In the genomic region with DNA sequence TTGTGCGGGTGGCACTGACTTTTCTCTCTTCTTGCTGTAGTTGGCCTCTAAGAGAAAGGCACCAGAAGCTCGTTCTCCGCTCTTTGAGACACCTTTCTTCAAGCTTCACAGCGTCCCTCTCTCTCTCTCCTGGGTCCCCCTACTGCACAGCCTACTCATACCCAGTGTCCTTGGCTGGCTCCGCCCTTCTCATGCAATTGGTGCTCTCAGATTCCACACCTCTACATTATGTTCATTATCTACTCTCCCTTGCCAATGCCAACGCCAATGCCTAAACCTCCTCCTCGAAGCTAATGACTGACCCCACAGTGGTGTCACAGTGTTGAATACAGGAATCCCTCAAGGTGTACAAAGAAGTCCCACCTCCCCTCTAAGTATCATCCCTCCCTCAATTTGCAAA, we compare ENCODE assay signal across 18 cellular contexts. TPM values are rescaled to one million over a fixed set of nuclear protein-coding genes. Genes with fewer than 3 reads are reported as not detected.
DNase-seq lines count a peak whose midpoint lies in the region; ATAC-seq, FAIRE-seq and TF ChIP-seq lines count a peak whose summit lies in the region.
"Had no signal": no experiment of that assay in that cellular context is flagged by ENCODE, and none has a peak within 500 bp of the region (broad histone marks: within the 10 kb centered on the region; RNA-seq: fewer than 3 reads in every experiment).

No MANE protein-coding gene starts in this region.

- H3K18ac ChIP-seq in H1 (ENCODE audit: extremely low read depth, low read length), result no peak overlapping the region

- TF ChIP-seq EP300 in HepG2 (IDR thresholded peaks at IDR 0.05; ENCODE audit: low read depth in 2 of 2, low read length in 2 of 2) (no peak), HepG2 (CRISPR knock-in tag; IDR thresholded peaks at IDR 0.05; ENCODE audit: borderline replicate concordance) (no peak), H1 (IDR thresholded peaks at IDR 0.05; ENCODE audit: borderline replicate concordance in 1 of 2, low read depth in 2 of 2, low read length in 2 of 2) (no peak)

- H3K79me2 ChIP-seq in HepG2 (ENCODE audit: insufficient read depth, low read length) (no peaks in the 10 kb centered on the region), H1 (ENCODE audit: control insufficient read depth in 1 of 2, insufficient read depth in 2 of 2, low read length in 2 of 2) (no peaks in the 10 kb centered on the region)

- peaks cover 25% of the 10 kb centered on the region for H3K4me1 ChIP-seq in HepG2 (ENCODE audit: insufficient read depth, low read length)
- peaks cover 0 to 4% (median 0%) of the 10 kb centered on the region in 4 donors for H3K4me1 ChIP-seq in right lobe of liver
- peaks cover 0 to 8% (median 0%) of the 10 kb centered on the region in 4 experiments; a peak in 1 of 7 replicates for H3K4me1 ChIP-seq in H1 (replicated peaks in 1 of 4; ENCODE audit: control insufficient read depth in 3 of 4, insufficient read depth in 4 of 4, low read length in 3 of 4)
- H3K4me1 ChIP-seq: SJCRH30 had no signal

- no peak overlapping the region for H3K14ac ChIP-seq in H1 (ENCODE audit: insufficient read length)

- DNase-seq in HepG2 (ENCODE audit: low spot score) (no peak), right lobe of liver (no peak), NAMALWA (ENCODE audit: low spot score) (peak; percentile 24), H1 (ENCODE audit: low read depth in 1 of 2, low spot score in 2 of 2) (peak in 1 of 2 experiments; percentile 53), T1000 (lab: John Stamatoyannopoulos, UW) (no peak), RKO (ENCODE audit: low spot score) (no peak)
- DNase-seq in stimulated activated naive B cell treated with anti-CD40 and anti-IgM and Interleukin-4, amounts not matched to agents 10 μg/mL and 1 μg/mL and 100 μg/mL, for 72 hours, result no peak
- DNase-seq: AML-193, COR-L47, DMS79, NCI-H1436, NCI-H2081, NCI-H510A, OCI-M1, SJCRH30, T-helper 17 cell had no signal

- peaks cover 0 to 6% of the 10 kb centered on the region in 2 donors for H3K27me3 Mint-ChIP-seq in stimulated activated naive B cell treated with anti-CD40 and anti-IgM and Interleukin-4, amounts not matched to agents 10 μg/mL and 1 μg/mL and 100 μg/mL, for 72 hours

- H3K23me2 ChIP-seq in H1 (ENCODE audit: low read depth, low read length), result peaks cover 2% of the 10 kb centered on the region; the same call in 1 of the 2 replicates

- WGBS in HepG2 (ENCODE audit: low lambda C conversion rate), result 21% methylated on average over 6 of the region's 7 CpGs
- 46% methylated on average over 5 of the region's 7 CpGs for WGBS in right lobe of liver (ENCODE audit: insufficient coverage, low coverage, low lambda C conversion rate, missing lambda C conversion rate)
- 81% methylated on average over 7 of the region's 7 CpGs; no CpG with 5 or more reads in 1 of the 2 experiments for WGBS in H1 (ENCODE audit: extremely low coverage in 1 of 2, insufficient coverage in 1 of 2, insufficient read length in 1 of 2, insufficient replicate concordance in 2 of 2, low coverage in 1 of 2, low lambda C conversion rate in 2 of 2, missing lambda C conversion rate in 1 of 2), 2 experiments

- TF ChIP-seq RAD21 in HepG2 (CRISPR knock-in tag; IDR thresholded peaks at IDR 0.05) (no peak), H1 (IDR thresholded peaks at IDR 0.05 in 1 of 2, conservative IDR thresholded peaks at IDR 0.05 in 1 of 2; ENCODE audit: low read depth in 2 of 2, low read length in 2 of 2) (no peak)

- H2BK15ac ChIP-seq in H1 (ENCODE audit: low read length), result no peak overlapping the region

- no peak overlapping the region for H4K5ac ChIP-seq in H1 (ENCODE audit: insufficient read length, low read depth, low read length)

- H4K91ac ChIP-seq in H1 (replicated peaks; ENCODE audit: insufficient read length, low read length), result no peak overlapping the region

- H2AFZ ChIP-seq in HepG2 (ENCODE audit: low read length) (peak overlapping the region; percentile 15), H1 (ENCODE audit: low read length) (peak overlapping the region; percentile 24; the same call in 1 of the 2 replicates)

- no peak for TF ChIP-seq CTCF in HepG2 (CRISPR knock-in tag; IDR thresholded peaks at IDR 0.05)
- TF ChIP-seq CTCF in right lobe of liver (IDR thresholded peaks at IDR 0.05), result no peak
- TF ChIP-seq CTCF in H1 (IDR thresholded peaks at IDR 0.05; ENCODE audit: control extremely low read depth in 1 of 3, insufficient read depth in 1 of 3, low read depth in 1 of 3, low read length in 3 of 3), result no peak

- peak overlapping the region; percentile 70 for H3K27ac Mint-ChIP-seq in stimulated activated naive B cell treated with anti-CD40 and anti-IgM and Interleukin-4, amounts not matched to agents 10 μg/mL and 1 μg/mL and 100 μg/mL, for 72 hours
- H3K27ac Mint-ChIP-seq: CD14-positive monocyte, T-helper 17 cell had no signal

- no peak overlapping the region for H2AK5ac ChIP-seq in H1 (ENCODE audit: low read depth, low read length)

- no peak for TF ChIP-seq POLR2A in HepG2 (IDR thresholded peaks at IDR 0.05; ENCODE audit: insufficient read depth in 1 of 2, low read depth in 2 of 2, low read length in 2 of 2)
- no peak for TF ChIP-seq POLR2A in right lobe of liver (IDR thresholded peaks at IDR 0.05)
- no peak for TF ChIP-seq POLR2A in H1 (IDR thresholded peaks at IDR 0.05; ENCODE audit: control extremely low read depth in 1 of 2, low read depth in 2 of 2, low read length in 2 of 2)

- H3K4me1 Mint-ChIP-seq in stimulated activated naive B cell treated with anti-CD40 and anti-IgM and Interleukin-4, amounts not matched to agents 10 μg/mL and 1 μg/mL and 100 μg/mL, for 72 hours, result peaks cover 5 to 8% of the 10 kb centered on the region in 2 donors

- H4K8ac ChIP-seq in H1 (ENCODE audit: extremely low read depth, insufficient read depth, low read length), result no peak overlapping the region

- FAIRE-seq in HepG2 (lab: Jason Lieb, UNC), result no peak
- FAIRE-seq in H1 (lab: Jason Lieb, UNC), result no peak

- H3K9me3 ChIP-seq in HepG2 (ENCODE audit: low read length) (no peaks in the 10 kb centered on the region), right lobe of liver (no peaks in the 10 kb centered on the region), H1 (ENCODE audit: insufficient read depth in 2 of 2, low read depth in 1 of 2, low read length in 1 of 2) (no peaks in the 10 kb centered on the region)
- H3K9me3 ChIP-seq: SJCRH30 had no signal

- CTCF ChIA-PET in HepG2 (lab: Yijun Ruan, JAX; ENCODE audit: low intra/inter-chr PET ratio, low total read pairs) (no interaction called here), H1 (lab: Charles Lee; ENCODE audit: partially characterized antibody) (no interaction called here)

- H3K36me3 ChIP-seq in HepG2 (replicated peaks in 1 of 2; ENCODE audit: control insufficient read depth in 1 of 2, insufficient read depth in 2 of 2, low read length in 2 of 2), result no peaks in the 10 kb centered on the region
- H3K36me3 ChIP-seq in right lobe of liver, result no peaks in the 10 kb centered on the region
- H3K36me3 ChIP-seq in H1 (ENCODE audit: control insufficient read depth in 2 of 4, insufficient read depth in 4 of 4, low read length in 3 of 4), result no peaks in the 10 kb centered on the region
- H3K36me3 ChIP-seq: SJCRH30 had no signal

- ATAC-seq in HepG2 (peak; percentile 65), right lobe of liver (no peak), HG03280 (IDR thresholded peaks at IDR 0.05; ENCODE audit: unreplicated experiment) (no peak)
- no peak for ATAC-seq in stimulated activated naive B cell treated with anti-CD40 and anti-IgM and Interleukin-4, amounts not matched to agents 10 μg/mL and 1 μg/mL and 100 μg/mL, for 72 hours (replicated peaks)
- ATAC-seq: T-helper 17 cell had no signal

- no peak overlapping the region for H3K4me3 Mint-ChIP-seq in stimulated activated naive B cell treated with anti-CD40 and anti-IgM and Interleukin-4, amounts not matched to agents 10 μg/mL and 1 μg/mL and 100 μg/mL, for 72 hours
- H3K4me3 Mint-ChIP-seq: CD14-positive monocyte, T-helper 17 cell had no signal

- H3K27me3 ChIP-seq in HepG2 (ENCODE audit: control insufficient read depth in 1 of 2, insufficient read depth in 2 of 2, low read length in 2 of 2) (no peaks in the 10 kb centered on the region), right lobe of liver (no peaks in the 10 kb centered on the region), H1 (replicated peaks in 1 of 4; ENCODE audit: control insufficient read depth in 3 of 4, extremely low read depth in 1 of 4, insufficient read depth in 3 of 4, low read length in 3 of 4) (no peaks in the 10 kb centered on the region)
- H3K27me3 ChIP-seq: SJCRH30 had no signal

- peak overlapping the region in 1 of 3 experiments; percentile 23; a peak in 1 of 6 replicates for H3K4me3 ChIP-seq in HepG2 (replicated peaks in 1 of 3; ENCODE audit: insufficient read depth in 1 of 3, low read depth in 2 of 3, low read length in 3 of 3)
- H3K4me3 ChIP-seq in right lobe of liver, result no peak overlapping the region
- no peak overlapping the region; a peak in 1 of 8 replicates for H3K4me3 ChIP-seq in H1 (ENCODE audit: extremely low read depth in 1 of 4, insufficient read depth in 2 of 4, low read depth in 3 of 4, low read length in 4 of 4)
- H3K4me3 ChIP-seq: SJCRH30 had no signal

- H3K56ac ChIP-seq in H1 (replicated peaks; ENCODE audit: insufficient read length, low read depth, low read length), result no peak overlapping the region

- no peak overlapping the region for H3K27ac ChIP-seq in HepG2 (ENCODE audit: extremely low read length, insufficient read depth, low read length)
- no peak overlapping the region for H3K27ac ChIP-seq in right lobe of liver
- H3K27ac ChIP-seq in H1 (ENCODE audit: low read depth, low read length), result no peak overlapping the region
- H3K27ac ChIP-seq: SJCRH30 had no signal

- H3K23ac ChIP-seq in H1 (ENCODE audit: insufficient read length), result no peak overlapping the region

- no peak overlapping the region for H2BK5ac ChIP-seq in H1 (ENCODE audit: low read depth, low read length)

- no peak overlapping the region for H3K4ac ChIP-seq in H1 (replicated peaks; ENCODE audit: insufficient read length, low read depth, low read length)

- no peaks in the 10 kb centered on the region for H3K9me3 Mint-ChIP-seq in stimulated activated naive B cell treated with anti-CD40 and anti-IgM and Interleukin-4, amounts not matched to agents 10 μg/mL and 1 μg/mL and 100 μg/mL, for 72 hours

- H3K79me1 ChIP-seq in H1 (ENCODE audit: low read depth, low read length), result no peaks in the 10 kb centered on the region

- no TSS peak for BruUV-seq in HepG2 (replicated peaks; lab: Mats Ljungman, UMichigan)

- intact Hi-C loops in HepG2 (cut with micrococcal nuclease; ENCODE audit: unreplicated experiment) (no loop called here), right lobe of liver (cut with DNase I) (no loop called here)

- peaks cover 0 to 2% of the 10 kb centered on the region in 2 donors for H3K36me3 Mint-ChIP-seq in stimulated activated naive B cell treated with anti-CD40 and anti-IgM and Interleukin-4, amounts not matched to agents 10 μg/mL and 1 μg/mL and 100 μg/mL, for 72 hours

- peak overlapping the region; percentile 54; the same call in 1 of the 2 replicates for H2BK12ac ChIP-seq in H1 (ENCODE audit: low read depth, low read length)

- in situ Hi-C loops in HepG2 (cut with HindIII; ENCODE audit: extremely low pct_ligation_motif_present, low pct_unique_long_range_greater_than_20kb), result no loop called here

- H2BK120ac ChIP-seq in H1 (replicated peaks; ENCODE audit: low read depth, low read length), result no peak overlapping the region

- peak overlapping the region; percentile 58 for H3K4me2 ChIP-seq in HepG2 (ENCODE audit: low read depth, low read length)
- H3K4me2 ChIP-seq in H1 (ENCODE audit: insufficient read depth in 1 of 2, low read depth in 2 of 2, low read length in 2 of 2), result peak overlapping the region; percentile 13 to 43; a peak in 3 of 4 replicates

- H3K9ac ChIP-seq in HepG2 (ENCODE audit: insufficient read depth, low read depth, low read length) (no peak overlapping the region), H1 (replicated peaks in 1 of 4; ENCODE audit: extremely low read depth in 1 of 4, low read depth in 3 of 4, low read length in 3 of 4) (no peak overlapping the region; a peak in 1 of 7 replicates)

- POLR2A ChIA-PET in HepG2 (lab: Yijun Ruan, JAX), result interaction anchor here (2.3 kb wide), 1 partner anchor 16 kb away, joined by 13 read pairs; a partner anchor contains a TSS
- POLR2A ChIA-PET in H1 (lab: Charles Lee; ENCODE audit: partially characterized antibody), result interaction anchor here (0.9 to 1.9 kb wide), 4 partner anchors 11 to 48 kb away, joined by 3 to 8 read pairs (median 4); a partner anchor contains a TSS

- H4K20me1 ChIP-seq in HepG2 (ENCODE audit: insufficient read depth, low read length) (no peaks in the 10 kb centered on the region), H1 (replicated peaks in 1 of 2; ENCODE audit: control insufficient read depth in 1 of 2, insufficient read depth in 2 of 2, low read length in 2 of 2) (no peaks in the 10 kb centered on the region)

- no peak overlapping the region for H2BK20ac ChIP-seq in H1 (ENCODE audit: low read length)

RNA-seq across cellular contexts. Expression of a gene that starts 4.8 kb away (rescaled TPM):
- total RNA-seq in HepG2 (2016; rRNA removed; fragmentation: Illumina TruSeq; extraction: Trizol), result 2.5 and 3.3 TPM in 2 replicates
- 0.35 and 0.71 TPM in 2 replicates for total RNA-seq in HepG2 (2016; cell fraction: cytosol; rRNA removed; fragmentation: Illumina TruSeq; extraction: Trizol; ENCODE audit: low read depth)
- 2.5 and 2.7 TPM in 2 replicates for total RNA-seq in HepG2 (2016; cell fraction: insoluble cytoplasmic fraction; rRNA removed; fragmentation: Illumina TruSeq; extraction: Trizol)
- 1.2 and 1.7 TPM in 2 replicates for total RNA-seq in HepG2 (2016; cell fraction: membrane; rRNA removed; fragmentation: Illumina TruSeq; extraction: Trizol)
- 1.7 and 3.3 TPM in 2 replicates for total RNA-seq in HepG2 (2016; cell fraction: nucleus; rRNA removed; fragmentation: Illumina TruSeq; extraction: Trizol)
- 1.1 and 1.5 TPM in 2 replicates for polyA plus RNA-seq in HepG2 (2011; rRNA removed)
- 0.54 and 1.0 TPM in 2 replicates for polyA plus RNA-seq in HepG2 (2011; cell fraction: cytosol; rRNA removed)
- 0.63 and 1.3 TPM in 2 replicates for polyA plus RNA-seq in HepG2 (2011; cell fraction: nucleus; rRNA removed)
- 1.1 and 1.2 TPM in 2 replicates for polyA plus RNA-seq in HepG2 (2012)
- polyA plus RNA-seq in HepG2 (2016; cell fraction: cytosol; fragmentation: Illumina TruSeq; extraction: Trizol; ENCODE audit: low read depth), result 0.41 and 0.62 TPM in 2 replicates
- 2.8 and 2.9 TPM in 2 replicates for polyA plus RNA-seq in HepG2 (2016; cell fraction: insoluble cytoplasmic fraction; fragmentation: Illumina TruSeq; extraction: Trizol; ENCODE audit: low read depth)
- polyA plus RNA-seq in HepG2 (2016; cell fraction: membrane; fragmentation: Illumina TruSeq; extraction: Trizol; ENCODE audit: low read depth), result 0.46 and 0.74 TPM in 2 replicates
- 3.3 and 3.5 TPM in 2 replicates for polyA plus RNA-seq in HepG2 (2016; cell fraction: nucleus; fragmentation: Illumina TruSeq; extraction: Trizol; ENCODE audit: insufficient read depth, low read depth)
- polyA minus RNA-seq in HepG2 (2011; rRNA and poly(A)+ RNA removed; ENCODE audit: low replicate concordance), result 0.10 and 0.16 TPM in 2 replicates
- polyA minus RNA-seq in HepG2 (2011; cell fraction: cytosol; rRNA and poly(A)+ RNA removed), result 0.40 and 0.70 TPM in 2 replicates
- 1.8 and 3.1 TPM in 2 replicates for polyA minus RNA-seq in HepG2 (2011; cell fraction: nucleus; rRNA and poly(A)+ RNA removed)
- 1 to 10 TPM; 1.7 to 2.7 (median 1.9) TPM for total RNA-seq in right lobe of liver
- 4.2 and 4.3 TPM in 2 replicates for total RNA-seq in H1 (2021; fragmentation: NEBNext Ultra II Directional; extraction: Animal tissue kit (Norgen Biotek cat#: 25700))
- polyA plus RNA-seq in H1 (2011; rRNA removed), result 0.75 and 0.97 TPM in 2 replicates
- 2.9 TPM for polyA plus RNA-seq in H1 (2011; cell fraction: cytosol; rRNA removed)
- polyA plus RNA-seq in H1 (2011; cell fraction: nucleus; rRNA removed), result 0.51 TPM
- 1.8 to 3.8 TPM (median 2.8 TPM) in 4 replicates for polyA plus RNA-seq in H1 (2012, experiment 1 of 2)
- polyA plus RNA-seq in H1 (2012, experiment 2 of 2), result 0.50 TPM
- polyA plus RNA-seq in H1 (2013, experiment 1 of 2), result 3.9 TPM
- 4.2 TPM for polyA plus RNA-seq in H1 (2013, experiment 2 of 2)
- 0.82 and 0.98 TPM in 2 replicates for polyA minus RNA-seq in H1 (2011; rRNA and poly(A)+ RNA removed)
- 0.51 TPM for polyA minus RNA-seq in H1 (2011; cell fraction: cytosol; rRNA and poly(A)+ RNA removed)
- 2.1 TPM for polyA minus RNA-seq in H1 (2011; cell fraction: nucleus; rRNA and poly(A)+ RNA removed)

RNA-seq across cellular contexts. Expression of a gene that starts 16.6 kb away (rescaled TPM):
- 13.9 and 29.9 TPM in 2 replicates for total RNA-seq in HepG2 (2016; rRNA removed; fragmentation: Illumina TruSeq; extraction: Trizol)
- 12.1 and 12.6 TPM in 2 replicates for total RNA-seq in HepG2 (2016; cell fraction: cytosol; rRNA removed; fragmentation: Illumina TruSeq; extraction: Trizol; ENCODE audit: low read depth)
- total RNA-seq in HepG2 (2016; cell fraction: insoluble cytoplasmic fraction; rRNA removed; fragmentation: Illumina TruSeq; extraction: Trizol), result 18.2 and 31.9 TPM in 2 replicates
- total RNA-seq in HepG2 (2016; cell fraction: membrane; rRNA removed; fragmentation: Illumina TruSeq; extraction: Trizol), result 17.4 and 19.9 TPM in 2 replicates
- 43.0 and 47.6 TPM in 2 replicates for total RNA-seq in HepG2 (2016; cell fraction: nucleus; rRNA removed; fragmentation: Illumina TruSeq; extraction: Trizol)
- polyA plus RNA-seq in HepG2 (2011; rRNA removed), result 45.4 and 46.3 TPM in 2 replicates
- 8.9 and 18.9 TPM in 2 replicates for polyA plus RNA-seq in HepG2 (2011; cell fraction: cytosol; rRNA removed)
- 109 and 139 TPM in 2 replicates for polyA plus RNA-seq in HepG2 (2011; cell fraction: nucleus; rRNA removed)
- polyA plus RNA-seq in HepG2 (2012), result 15.9 and 21.7 TPM in 2 replicates
- polyA plus RNA-seq in HepG2 (2016; cell fraction: cytosol; fragmentation: Illumina TruSeq; extraction: Trizol; ENCODE audit: low read depth), result 10.5 and 13.5 TPM in 2 replicates
- 14.7 and 18.5 TPM in 2 replicates for polyA plus RNA-seq in HepG2 (2016; cell fraction: insoluble cytoplasmic fraction; fragmentation: Illumina TruSeq; extraction: Trizol; ENCODE audit: low read depth)
- 14.4 and 16.8 TPM in 2 replicates for polyA plus RNA-seq in HepG2 (2016; cell fraction: membrane; fragmentation: Illumina TruSeq; extraction: Trizol; ENCODE audit: low read depth)
- 104 and 105 TPM in 2 replicates for polyA plus RNA-seq in HepG2 (2016; cell fraction: nucleus; fragmentation: Illumina TruSeq; extraction: Trizol; ENCODE audit: insufficient read depth, low read depth)
- 4.7 and 5.8 TPM in 2 replicates for polyA minus RNA-seq in HepG2 (2011; rRNA and poly(A)+ RNA removed; ENCODE audit: low replicate concordance)
- polyA minus RNA-seq in HepG2 (2011; cell fraction: cytosol; rRNA and poly(A)+ RNA removed), result 3.8 and 6.8 TPM in 2 replicates
- polyA minus RNA-seq in HepG2 (2011; cell fraction: nucleus; rRNA and poly(A)+ RNA removed), result 23.4 and 29.6 TPM in 2 replicates
- total RNA-seq in right lobe of liver, result 10 to 100 TPM; 13.0 to 35.4 (median 20.2) TPM
- total RNA-seq in H1 (2021; fragmentation: NEBNext Ultra II Directional; extraction: Animal tissue kit (Norgen Biotek cat#: 25700)), result 16.8 and 17.8 TPM in 2 replicates
- polyA plus RNA-seq in H1 (2011; rRNA removed), result 20.5 and 21.9 TPM in 2 replicates
- polyA plus RNA-seq in H1 (2011; cell fraction: cytosol; rRNA removed), result 33.1 TPM
- polyA plus RNA-seq in H1 (2011; cell fraction: nucleus; rRNA removed), result 43.9 TPM
- polyA plus RNA-seq in H1 (2012, experiment 1 of 2), result 14.6 to 20.9 TPM (median 17.7 TPM) in 4 replicates
- 3.9 TPM for polyA plus RNA-seq in H1 (2012, experiment 2 of 2)
- polyA plus RNA-seq in H1 (2013, experiment 1 of 2), result 12.8 TPM
- polyA plus RNA-seq in H1 (2013, experiment 2 of 2), result 12.5 TPM
- 8.7 and 11.9 TPM in 2 replicates for polyA minus RNA-seq in H1 (2011; rRNA and poly(A)+ RNA removed)
- 5.6 TPM for polyA minus RNA-seq in H1 (2011; cell fraction: cytosol; rRNA and poly(A)+ RNA removed)
- 15.8 TPM for polyA minus RNA-seq in H1 (2011; cell fraction: nucleus; rRNA and poly(A)+ RNA removed)

RNA-seq across cellular contexts. Expression of a gene that starts 45.6 kb away (rescaled TPM):
- total RNA-seq in HepG2 (2016; rRNA removed; fragmentation: Illumina TruSeq; extraction: Trizol) (109 and 151 TPM in 2 replicates), right lobe of liver (10 to 100 TPM; 23.0 to 93.5 (median 39.3) TPM)
- 31.1 and 36.8 TPM in 2 replicates for total RNA-seq in HepG2 (2016; cell fraction: cytosol; rRNA removed; fragmentation: Illumina TruSeq; extraction: Trizol; ENCODE audit: low read depth)
- total RNA-seq in HepG2 (2016; cell fraction: insoluble cytoplasmic fraction; rRNA removed; fragmentation: Illumina TruSeq; extraction: Trizol), result 113 and 146 TPM in 2 replicates
- total RNA-seq in HepG2 (2016; cell fraction: membrane; rRNA removed; fragmentation: Illumina TruSeq; extraction: Trizol), result 32.8 and 39.5 TPM in 2 replicates
- 90.9 and 99.5 TPM in 2 replicates for total RNA-seq in HepG2 (2016; cell fraction: nucleus; rRNA removed; fragmentation: Illumina TruSeq; extraction: Trizol)
- polyA plus RNA-seq in HepG2 (2011; rRNA removed) (17.7 and 17.9 TPM in 2 replicates), H1 (2011; rRNA removed) (20.6 and 23.1 TPM in 2 replicates)
- 9.6 and 13.2 TPM in 2 replicates for polyA plus RNA-seq in HepG2 (2011; cell fraction: cytosol; rRNA removed)
- 19.9 and 27.1 TPM in 2 replicates for polyA plus RNA-seq in HepG2 (2011; cell fraction: nucleus; rRNA removed)
- polyA plus RNA-seq in HepG2 (2012), result 50.5 and 59.0 TPM in 2 replicates
- polyA plus RNA-seq in HepG2 (2016; cell fraction: cytosol; fragmentation: Illumina TruSeq; extraction: Trizol; ENCODE audit: low read depth), result 4.4 and 5.6 TPM in 2 replicates
- 99.4 and 99.8 TPM in 2 replicates for polyA plus RNA-seq in HepG2 (2016; cell fraction: insoluble cytoplasmic fraction; fragmentation: Illumina TruSeq; extraction: Trizol; ENCODE audit: low read depth)
- polyA plus RNA-seq in HepG2 (2016; cell fraction: membrane; fragmentation: Illumina TruSeq; extraction: Trizol; ENCODE audit: low read depth), result 8.6 and 10.6 TPM in 2 replicates
- polyA plus RNA-seq in HepG2 (2016; cell fraction: nucleus; fragmentation: Illumina TruSeq; extraction: Trizol; ENCODE audit: insufficient read depth, low read depth), result 70.2 and 73.8 TPM in 2 replicates
- 15.8 and 35.7 TPM in 2 replicates for polyA minus RNA-seq in HepG2 (2011; rRNA and poly(A)+ RNA removed; ENCODE audit: low replicate concordance)
- 21.5 and 23.0 TPM in 2 replicates for polyA minus RNA-seq in HepG2 (2011; cell fraction: cytosol; rRNA and poly(A)+ RNA removed)
- 73.8 and 95.2 TPM in 2 replicates for polyA minus RNA-seq in HepG2 (2011; cell fraction: nucleus; rRNA and poly(A)+ RNA removed)
- 231 TPM in 2 replicates for total RNA-seq in H1 (2021; fragmentation: NEBNext Ultra II Directional; extraction: Animal tissue kit (Norgen Biotek cat#: 25700))
- polyA plus RNA-seq in H1 (2011; cell fraction: cytosol; rRNA removed), result 32.4 TPM
- polyA plus RNA-seq in H1 (2011; cell fraction: nucleus; rRNA removed), result 34.4 TPM
- polyA plus RNA-seq in H1 (2012, experiment 1 of 2), result 102 to 135 TPM (median 114 TPM) in 4 replicates
- 31.4 TPM for polyA plus RNA-seq in H1 (2012, experiment 2 of 2)
- 104 TPM for polyA plus RNA-seq in H1 (2013, experiment 1 of 2)
- polyA plus RNA-seq in H1 (2013, experiment 2 of 2), result 101 TPM
- polyA minus RNA-seq in H1 (2011; rRNA and poly(A)+ RNA removed), result 44.5 and 61.3 TPM in 2 replicates
- polyA minus RNA-seq in H1 (2011; cell fraction: cytosol; rRNA and poly(A)+ RNA removed), result 44.6 TPM
- 64.5 TPM for polyA minus RNA-seq in H1 (2011; cell fraction: nucleus; rRNA and poly(A)+ RNA removed)

RNA-seq across cellular contexts. Expression of a gene that starts 46.5 kb away (rescaled TPM):
- total RNA-seq in HepG2 (2016; rRNA removed; fragmentation: Illumina TruSeq; extraction: Trizol), result 78.3 and 291 TPM in 2 replicates
- total RNA-seq in HepG2 (2016; cell fraction: cytosol; rRNA removed; fragmentation: Illumina TruSeq; extraction: Trizol; ENCODE audit: low read depth), result 8.5 and 9.3 TPM in 2 replicates
- 71.9 and 282 TPM in 2 replicates for total RNA-seq in HepG2 (2016; cell fraction: insoluble cytoplasmic fraction; rRNA removed; fragmentation: Illumina TruSeq; extraction: Trizol)
- 38.8 and 42.6 TPM in 2 replicates for total RNA-seq in HepG2 (2016; cell fraction: membrane; rRNA removed; fragmentation: Illumina TruSeq; extraction: Trizol)
- 173 and 188 TPM in 2 replicates for total RNA-seq in HepG2 (2016; cell fraction: nucleus; rRNA removed; fragmentation: Illumina TruSeq; extraction: Trizol)
- polyA plus RNA-seq in HepG2 (2011; rRNA removed), result 60.8 and 61.3 TPM in 2 replicates
- 27.3 and 38.0 TPM in 2 replicates for polyA plus RNA-seq in HepG2 (2011; cell fraction: cytosol; rRNA removed)
- 184 and 204 TPM in 2 replicates for polyA plus RNA-seq in HepG2 (2011; cell fraction: nucleus; rRNA removed)
- 121 and 128 TPM in 2 replicates for polyA plus RNA-seq in HepG2 (2012)
- polyA plus RNA-seq in HepG2 (2016; cell fraction: cytosol; fragmentation: Illumina TruSeq; extraction: Trizol; ENCODE audit: low read depth), result 4.6 and 5.8 TPM in 2 replicates
- polyA plus RNA-seq in HepG2 (2016; cell fraction: insoluble cytoplasmic fraction; fragmentation: Illumina TruSeq; extraction: Trizol; ENCODE audit: low read depth), result 116 and 145 TPM in 2 replicates
- polyA plus RNA-seq in HepG2 (2016; cell fraction: membrane; fragmentation: Illumina TruSeq; extraction: Trizol; ENCODE audit: low read depth), result 16.5 and 18.3 TPM in 2 replicates
- 242 and 248 TPM in 2 replicates for polyA plus RNA-seq in HepG2 (2016; cell fraction: nucleus; fragmentation: Illumina TruSeq; extraction: Trizol; ENCODE audit: insufficient read depth, low read depth)
- polyA minus RNA-seq in HepG2 (2011; rRNA and poly(A)+ RNA removed; ENCODE audit: low replicate concordance), result 192 and 202 TPM in 2 replicates
- 80.6 and 107 TPM in 2 replicates for polyA minus RNA-seq in HepG2 (2011; cell fraction: cytosol; rRNA and poly(A)+ RNA removed)
- polyA minus RNA-seq in HepG2 (2011; cell fraction: nucleus; rRNA and poly(A)+ RNA removed), result 280 and 289 TPM in 2 replicates
- total RNA-seq in right lobe of liver, result 100 to 1,000 TPM in 4 of 6 experiments, 10 to 100 TPM in 2; 86.7 to 212 (median 113) TPM
- total RNA-seq in H1 (2021; fragmentation: NEBNext Ultra II Directional; extraction: Animal tissue kit (Norgen Biotek cat#: 25700)), result 270 and 274 TPM in 2 replicates
- polyA plus RNA-seq in H1 (2011; rRNA removed), result 113 and 122 TPM in 2 replicates
- 90.3 TPM for polyA plus RNA-seq in H1 (2011; cell fraction: cytosol; rRNA removed)
- polyA plus RNA-seq in H1 (2011; cell fraction: nucleus; rRNA removed), result 187 TPM
- 131 to 257 TPM (median 167 TPM) in 4 replicates for polyA plus RNA-seq in H1 (2012, experiment 1 of 2)
- 17.8 TPM for polyA plus RNA-seq in H1 (2012, experiment 2 of 2)
- 114 TPM for polyA plus RNA-seq in H1 (2013, experiment 1 of 2)
- 94.2 TPM for polyA plus RNA-seq in H1 (2013, experiment 2 of 2)
- polyA minus RNA-seq in H1 (2011; rRNA and poly(A)+ RNA removed), result 310 and 447 TPM in 2 replicates
- polyA minus RNA-seq in H1 (2011; cell fraction: cytosol; rRNA and poly(A)+ RNA removed), result 151 TPM
- 237 TPM for polyA minus RNA-seq in H1 (2011; cell fraction: nucleus; rRNA and poly(A)+ RNA removed)
